In genomic region chr14:67519406-67519805, GRCh38 we compare ENCODE assay signal across 28 cellular contexts. TPM values are rescaled to one million over a fixed set of nuclear protein-coding genes. Genes with fewer than 3 reads are reported as not detected.
"Had no signal": no experiment of that assay in that cellular context is flagged by ENCODE, and none has a peak within 500 bp of the region (broad histone marks: within the 10 kb centered on the region; RNA-seq: fewer than 3 reads in every experiment).

No MANE protein-coding gene starts in this region.

- FAIRE-seq: colon, endometrium, endothelial cell of umbilical vein, frontal cortex had no signal

- H3K9me3 ChIP-seq: colonic mucosa, esophagus muscularis mucosa, esophagus squamous epithelium, gastrocnemius medialis, gastroesophageal sphincter, heart left ventricle, heart right ventricle had no signal

- H3K4me1 ChIP-seq: colonic mucosa, foreskin keratinocyte had no signal

- H3K27me3 ChIP-seq: colonic mucosa, dorsolateral prefrontal cortex had no signal

- ATAC-seq: effector memory CD8-positive, alpha-beta T cell; esophagus mucosa; foreskin keratinocyte; gastrocnemius medialis; gastroesophageal sphincter; heart left ventricle; heart right ventricle had no signal

- H3K27ac ChIP-seq: colonic mucosa, coronary artery, dorsolateral prefrontal cortex, epithelial cell of prostate, esophagus muscularis mucosa, esophagus squamous epithelium, foreskin keratinocyte, gastrocnemius medialis, gastroesophageal sphincter, heart left ventricle, heart right ventricle had no signal

- H3K4me3 ChIP-seq: colonic mucosa, coronary artery, dorsolateral prefrontal cortex, esophagus muscularis mucosa, esophagus squamous epithelium, gastrocnemius medialis, gastroesophageal sphincter, heart left ventricle, heart right ventricle had no signal

- H3K36me3 ChIP-seq: colonic mucosa, esophagus muscularis mucosa, esophagus squamous epithelium, gastrocnemius medialis, gastroesophageal sphincter, heart left ventricle, heart right ventricle had no signal

- DNase-seq: colonic mucosa; cortex of kidney; dermis blood vessel endothelial cell; dorsolateral prefrontal cortex; effector CD4-positive, alpha-beta T cell; effector CD8-positive, alpha-beta T cell; effector memory CD4-positive, alpha-beta T cell; effector memory CD8-positive, alpha-beta T cell; endodermal cell; erythroblast; esophagus squamous epithelium; foreskin fibroblast; foreskin keratinocyte; foreskin melanocyte; gastrocnemius medialis; glutamatergic neuron; head of caudate nucleus; heart left ventricle; heart right ventricle had no signal

RNA-seq across cellular contexts. Expression of gene TMEM229B, which starts 30.9 kb away (rescaled TPM):
- total RNA-seq: endothelial cell of umbilical vein had no signal
